In genomic region chr4:121217385-121217784, GRCh38 we compare ENCODE assay signal across 1 cellular context.
TF ChIP-seq lines count a peak whose summit lies in the region.

No MANE protein-coding gene starts in this region.

TF ChIP-seq in WTC11, 78 proteins besides CTCF, POLR2A, EP300 and RAD21 (continued from another document):
- TF ChIP-seq PRDM15 (CRISPR knock-in tag; IDR thresholded peaks at IDR 0.05) (no peak), ZSCAN18 (CRISPR knock-in tag; IDR thresholded peaks at IDR 0.05) (no peak), PREB (CRISPR knock-in tag; IDR thresholded peaks at IDR 0.05; ENCODE audit: borderline replicate concordance) (no peak), MLX (CRISPR knock-in tag; IDR thresholded peaks at IDR 0.05) (no peak), PRRX2 (CRISPR knock-in tag; IDR thresholded peaks at IDR 0.05) (no peak), USF1 (CRISPR knock-in tag; IDR thresholded peaks at IDR 0.05) (no peak), KAT7 (CRISPR knock-in tag; IDR thresholded peaks at IDR 0.05; ENCODE audit: borderline replicate concordance) (no peak), ERG (CRISPR knock-in tag; IDR thresholded peaks at IDR 0.05) (no peak), ZNF423 (CRISPR knock-in tag; IDR thresholded peaks at IDR 0.05) (no peak), E2F5 (CRISPR knock-in tag; IDR thresholded peaks at IDR 0.05) (no peak), MXD4 (CRISPR knock-in tag; IDR thresholded peaks at IDR 0.05; ENCODE audit: borderline replicate concordance) (no peak), NR1H2 (CRISPR knock-in tag; IDR thresholded peaks at IDR 0.05) (no peak), FOXJ3 (CRISPR knock-in tag; IDR thresholded peaks at IDR 0.05; ENCODE audit: borderline replicate concordance) (no peak)
